In genomic region chr1:161071886-161072371, GRCh38 we compare ENCODE assay signal across 8 cellular contexts. TPM values are rescaled to one million over a fixed set of nuclear protein-coding genes. Genes with fewer than 3 reads are reported as not detected.
DNase-seq lines count a peak whose midpoint lies in the region; ATAC-seq and TF ChIP-seq lines count a peak whose summit lies in the region.

No MANE protein-coding gene starts in this region.

- TF ChIP-seq CTCF in LNCaP clone FGC (IDR thresholded peaks at IDR 0.05; ENCODE audit: control insufficient read depth, extremely low read depth, insufficient read depth) = peak; percentile 77
- TF ChIP-seq CTCF in WTC11 (IDR thresholded peaks at IDR 0.05) = peak; percentile 52

- H3K9me3 Mint-ChIP-seq in WTC11 = no peaks in the 10 kb centered on the region

- H3K27ac Mint-ChIP-seq in WTC11 = peak overlapping the region; percentile 32; the same call in 1 of the 2 replicates

- no peaks in the 10 kb centered on the region for H3K36me3 Mint-ChIP-seq in WTC11

- CTCF ChIA-PET in WTC11 (lab: Charles Lee) = interaction anchor here (0.6 to 4.1 kb wide), 30 partner anchors 8 to 311 kb away, joined by 3 to 109 read pairs (median 6); partner anchors contain the start of genes B4GALT3, DEDD, F11R and KLHDC9

- no peak overlapping the region for H3K4me3 ChIP-seq in LNCaP clone FGC (ENCODE audit: low read depth, low read length)

- ATAC-seq in WTC11 (peak; percentile 66), GM19455 (IDR thresholded peaks at IDR 0.05; ENCODE audit: unreplicated experiment) (no peak), GM21786 (IDR thresholded peaks at IDR 0.05; ENCODE audit: unreplicated experiment) (no peak), GM21447 (IDR thresholded peaks at IDR 0.05; ENCODE audit: unreplicated experiment) (no peak)

- H3K4me3 Mint-ChIP-seq in WTC11 = no peak overlapping the region

- peaks cover 4% of the 10 kb centered on the region; the same call in 1 of the 2 replicates for H3K27me3 Mint-ChIP-seq in WTC11 (ENCODE audit: low read depth)

- POLR2A ChIA-PET in WTC11 (lab: Charles Lee) = interaction anchor here (0.6 to 1.0 kb wide), 3 partner anchors 17 to 491 kb away, joined by 3 to 4 read pairs (median 3); partner anchors contain the start of genes NECTIN4 and USF1

- H3K4me1 Mint-ChIP-seq in WTC11 = peaks cover 22% of the 10 kb centered on the region

- DNase-seq in ELR (ENCODE audit: low read depth) (peak; percentile 69), LNCaP clone FGC (ENCODE audit: low read depth) (peak; percentile 34), WTC11 (ENCODE audit: low spot score) (peak; percentile 72), myocyte (ENCODE audit: low read depth) (peak; percentile 40)
- DNase-seq in effector CD8-positive, alpha-beta T cell (lab: John Stamatoyannopoulos, UW) = peak; percentile 25

TF ChIP-seq in WTC11, 78 proteins besides CTCF, POLR2A, EP300 and RAD21:
- TF ChIP-seq TEAD1 (CRISPR knock-in tag; IDR thresholded peaks at IDR 0.05) = no peak
- no peak for TF ChIP-seq JAZF1 (CRISPR knock-in tag; IDR thresholded peaks at IDR 0.05)
- TF ChIP-seq ZNF532 (CRISPR knock-in tag; IDR thresholded peaks at IDR 0.05; ENCODE audit: borderline replicate concordance) = no peak
- no peak for TF ChIP-seq ZNF317 (CRISPR knock-in tag; IDR thresholded peaks at IDR 0.05; ENCODE audit: borderline replicate concordance, low read depth)
- no peak for TF ChIP-seq GRHL2 (CRISPR knock-in tag; IDR thresholded peaks at IDR 0.05; ENCODE audit: insufficient replicate concordance, severe bottlenecking)
- TF ChIP-seq ZNF396 (CRISPR knock-in tag; IDR thresholded peaks at IDR 0.05; ENCODE audit: borderline replicate concordance) = no peak
- no peak for TF ChIP-seq CBFB (CRISPR knock-in tag; IDR thresholded peaks at IDR 0.05; ENCODE audit: low read depth)
- TF ChIP-seq CREM (CRISPR knock-in tag; IDR thresholded peaks at IDR 0.05) = no peak
- no peak for TF ChIP-seq NR1H2 (CRISPR knock-in tag; IDR thresholded peaks at IDR 0.05)
- TF ChIP-seq NFYB (CRISPR knock-in tag; conservative IDR thresholded peaks at IDR 0.05; ENCODE audit: low read depth) = no peak
- TF ChIP-seq, protein P1, sequence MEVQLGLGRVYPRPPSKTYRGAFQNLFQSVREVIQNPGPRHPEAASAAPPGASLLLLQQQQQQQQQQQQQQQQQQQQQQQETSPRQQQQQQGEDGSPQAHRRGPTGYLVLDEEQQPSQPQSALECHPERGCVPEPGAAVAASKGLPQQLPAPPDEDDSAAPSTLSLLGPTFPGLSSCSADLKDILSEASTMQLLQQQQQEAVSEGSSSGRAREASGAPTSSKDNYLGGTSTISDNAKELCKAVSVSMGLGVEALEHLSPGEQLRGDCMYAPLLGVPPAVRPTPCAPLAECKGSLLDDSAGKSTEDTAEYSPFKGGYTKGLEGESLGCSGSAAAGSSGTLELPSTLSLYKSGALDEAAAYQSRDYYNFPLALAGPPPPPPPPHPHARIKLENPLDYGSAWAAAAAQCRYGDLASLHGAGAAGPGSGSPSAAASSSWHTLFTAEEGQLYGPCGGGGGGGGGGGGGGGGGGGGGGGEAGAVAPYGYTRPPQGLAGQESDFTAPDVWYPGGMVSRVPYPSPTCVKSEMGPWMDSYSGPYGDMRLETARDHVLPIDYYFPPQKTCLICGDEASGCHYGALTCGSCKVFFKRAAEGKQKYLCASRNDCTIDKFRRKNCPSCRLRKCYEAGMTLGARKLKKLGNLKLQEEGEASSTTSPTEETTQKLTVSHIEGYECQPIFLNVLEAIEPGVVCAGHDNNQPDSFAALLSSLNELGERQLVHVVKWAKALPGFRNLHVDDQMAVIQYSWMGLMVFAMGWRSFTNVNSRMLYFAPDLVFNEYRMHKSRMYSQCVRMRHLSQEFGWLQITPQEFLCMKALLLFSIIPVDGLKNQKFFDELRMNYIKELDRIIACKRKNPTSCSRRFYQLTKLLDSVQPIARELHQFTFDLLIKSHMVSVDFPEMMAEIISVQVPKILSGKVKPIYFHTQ (CRISPR knock-in tag; IDR thresholded peaks at IDR 0.05) = no peak
- TF ChIP-seq, protein P2, sequence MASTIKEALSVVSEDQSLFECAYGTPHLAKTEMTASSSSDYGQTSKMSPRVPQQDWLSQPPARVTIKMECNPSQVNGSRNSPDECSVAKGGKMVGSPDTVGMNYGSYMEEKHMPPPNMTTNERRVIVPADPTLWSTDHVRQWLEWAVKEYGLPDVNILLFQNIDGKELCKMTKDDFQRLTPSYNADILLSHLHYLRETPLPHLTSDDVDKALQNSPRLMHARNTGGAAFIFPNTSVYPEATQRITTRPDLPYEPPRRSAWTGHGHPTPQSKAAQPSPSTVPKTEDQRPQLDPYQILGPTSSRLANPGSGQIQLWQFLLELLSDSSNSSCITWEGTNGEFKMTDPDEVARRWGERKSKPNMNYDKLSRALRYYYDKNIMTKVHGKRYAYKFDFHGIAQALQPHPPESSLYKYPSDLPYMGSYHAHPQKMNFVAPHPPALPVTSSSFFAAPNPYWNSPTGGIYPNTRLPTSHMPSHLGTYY (CRISPR knock-in tag; IDR thresholded peaks at IDR 0.05) = no peak
- TF ChIP-seq, protein P3, sequence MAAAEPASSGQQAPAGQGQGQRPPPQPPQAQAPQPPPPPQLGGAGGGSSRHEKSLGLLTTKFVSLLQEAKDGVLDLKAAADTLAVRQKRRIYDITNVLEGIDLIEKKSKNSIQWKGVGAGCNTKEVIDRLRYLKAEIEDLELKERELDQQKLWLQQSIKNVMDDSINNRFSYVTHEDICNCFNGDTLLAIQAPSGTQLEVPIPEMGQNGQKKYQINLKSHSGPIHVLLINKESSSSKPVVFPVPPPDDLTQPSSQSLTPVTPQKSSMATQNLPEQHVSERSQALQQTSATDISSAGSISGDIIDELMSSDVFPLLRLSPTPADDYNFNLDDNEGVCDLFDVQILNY (CRISPR knock-in tag; IDR thresholded peaks at IDR 0.05) = no peak
- no peak for TF ChIP-seq CDX4 (CRISPR knock-in tag; IDR thresholded peaks at IDR 0.05; ENCODE audit: borderline replicate concordance)

RNA-seq across cellular contexts. Expression of gene ARHGAP30, which starts 2.2 kb away (rescaled TPM):
- 0.39 to 0.92 TPM (median 0.52 TPM) in 3 replicates for total RNA-seq in WTC11 (2021)
- not detected in 2 replicates for total RNA-seq in myocyte
- 0.47 TPM for polyA plus RNA-seq in myocyte (2012)

RNA-seq across cellular contexts. Expression of gene NECTIN4, which starts 17.4 kb away (rescaled TPM):
- total RNA-seq in WTC11 (2021) (0.46 to 1.7 TPM (median 0.48 TPM) in 3 replicates), myocyte (0.16 TPM in 1 of 2 replicates, not detected in the other)
- polyA plus RNA-seq in myocyte (2012) = 3.6 TPM

RNA-seq across cellular contexts. Expression of gene USF1, which starts 26.2 kb away (rescaled TPM):
- 55.9 to 65.6 TPM (median 57.8 TPM) in 3 replicates for total RNA-seq in WTC11 (2021)
- total RNA-seq in myocyte = 58.0 and 73.3 TPM in 2 replicates
- polyA plus RNA-seq in myocyte (2012) = 51.4 TPM

RNA-seq across cellular contexts. Expression of gene KLHDC9, which starts 26.2 kb away (rescaled TPM):
- total RNA-seq in WTC11 (2021) = 5.8 to 8.7 TPM (median 8.7 TPM) in 3 replicates
- 1.1 and 6.8 TPM in 2 replicates for total RNA-seq in myocyte
- 3.1 TPM for polyA plus RNA-seq in myocyte (2012)

RNA-seq across cellular contexts. Expression of gene TSTD1, which starts 33.2 kb away (rescaled TPM):
- total RNA-seq in WTC11 (2021) (74.5 to 107 TPM (median 100 TPM) in 3 replicates), myocyte (51.7 and 73.4 TPM in 2 replicates)
- polyA plus RNA-seq in myocyte (2012) = 36.5 TPM
